ENCODE assay signal across 8 cellular contexts in the genomic region with DNA sequence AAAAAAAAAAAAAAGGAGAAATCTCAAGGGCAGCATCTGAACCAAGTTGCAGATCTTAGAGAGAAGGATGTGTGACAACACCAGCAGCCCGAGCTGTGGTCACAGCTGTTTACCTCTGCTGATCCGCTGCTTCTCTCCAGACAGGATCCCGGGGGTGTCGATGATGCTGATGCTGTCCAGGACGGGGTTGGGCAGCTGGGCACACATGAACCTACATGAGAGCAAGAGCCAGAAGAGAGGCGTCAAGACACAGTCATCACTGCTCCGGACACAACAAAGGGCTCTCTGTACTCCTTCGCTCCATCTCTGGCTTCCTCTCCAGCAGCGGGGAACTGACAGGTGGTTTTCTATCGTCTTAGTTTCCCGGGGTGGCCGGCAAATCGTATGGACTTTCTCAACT. TPM values are rescaled to one million over a fixed set of nuclear protein-coding genes. Genes with fewer than 3 reads are reported as not detected.
DNase-seq lines count a peak whose midpoint lies in the region; ATAC-seq and TF ChIP-seq lines count a peak whose summit lies in the region.
"Had no signal": no experiment of that assay in that cellular context is flagged by ENCODE, and none has a peak within 500 bp of the region (broad histone marks: within the 10 kb centered on the region; RNA-seq: fewer than 3 reads in every experiment).

No MANE protein-coding gene starts in this region.

- H3K4me3 ChIP-seq in thoracic aorta = peak overlapping the region; percentile 78

- H3K36me3 ChIP-seq in thoracic aorta = peaks cover 9% of the 10 kb centered on the region

- H3K4me1 Mint-ChIP-seq in activated naive CD4-positive, alpha-beta T cell treated with anti-CD3 and anti-CD28 coated beads for 36 hours (ENCODE audit: low read depth) = peaks cover 69% of the 10 kb centered on the region
- peaks cover 35% of the 10 kb centered on the region for H3K4me1 Mint-ChIP-seq in glutamatergic neuron (ENCODE audit: low read depth, unreplicated experiment)

- TF ChIP-seq POLR2A in erythroblast (IDR thresholded peaks at IDR 0.05; ENCODE audit: low read length) = no peak

- no peaks in the 10 kb centered on the region for H3K9me3 ChIP-seq in thoracic aorta
- H3K9me3 ChIP-seq: SK-N-SH had no signal

- no peak for ATAC-seq in thoracic aorta (ENCODE audit: insufficient number of reproducible peaks, low FRiP score, low read depth)

- H3K9me3 Mint-ChIP-seq in activated naive CD4-positive, alpha-beta T cell treated with anti-CD3 and anti-CD28 coated beads for 36 hours = no peaks in the 10 kb centered on the region
- H3K9me3 Mint-ChIP-seq in glutamatergic neuron (ENCODE audit: unreplicated experiment) = peaks cover 7% of the 10 kb centered on the region

- H3K4me3 Mint-ChIP-seq in activated naive CD4-positive, alpha-beta T cell treated with anti-CD3 and anti-CD28 coated beads for 36 hours = peak overlapping the region; percentile 93
- H3K4me3 Mint-ChIP-seq in glutamatergic neuron (ENCODE audit: unreplicated experiment) = peak overlapping the region; percentile 99

- peaks cover 58% of the 10 kb centered on the region for H3K36me3 Mint-ChIP-seq in activated naive CD4-positive, alpha-beta T cell treated with anti-CD3 and anti-CD28 coated beads for 36 hours (ENCODE audit: low read depth)
- H3K36me3 Mint-ChIP-seq in glutamatergic neuron (ENCODE audit: unreplicated experiment) = no peaks in the 10 kb centered on the region

- H3K27ac ChIP-seq in thoracic aorta = peak overlapping the region in 1 of 2 donors; percentile 28

- H3K4me1 ChIP-seq in thoracic aorta (ENCODE audit: control insufficient read depth in 1 of 2, low read depth in 2 of 2) = peaks cover 49 to 86% of the 10 kb centered on the region in 2 donors

- no peaks in the 10 kb centered on the region for H3K27me3 ChIP-seq in thoracic aorta (replicated peaks; ENCODE audit: insufficient read depth)

- H3K27ac Mint-ChIP-seq in activated naive CD4-positive, alpha-beta T cell treated with anti-CD3 and anti-CD28 coated beads for 36 hours = peak overlapping the region; percentile 71
- H3K27ac Mint-ChIP-seq in glutamatergic neuron (ENCODE audit: unreplicated experiment) = peak overlapping the region; percentile 26

- DNase-seq in activated naive CD4-positive, alpha-beta T cell treated with anti-CD3 and anti-CD28 coated beads for 36 hours = peak; percentile 31
- no peak for DNase-seq in activated naive CD4-positive, alpha-beta T cell treated with anti-CD3 and anti-CD28 coated beads, Interleukin-2, amount 50 U/mL, for 16 hours
- DNase-seq in glutamatergic neuron = no peak
- no peak for DNase-seq in thoracic aorta (ENCODE audit: low spot score)
- no peak for DNase-seq in erythroblast (lab: John Stamatoyannopoulos, UW)
- DNase-seq in COR-L47 (lab: John Stamatoyannopoulos, UW) = no peak
- DNase-seq: effector CD8-positive, alpha-beta T cell; SK-N-SH had no signal

- TF ChIP-seq CTCF in glutamatergic neuron (IDR thresholded peaks at IDR 0.05; ENCODE audit: partially characterized antibody, unreplicated experiment) (no peak), thoracic aorta (IDR thresholded peaks at IDR 0.05) (no peak)

- intact Hi-C loops in activated naive CD4-positive, alpha-beta T cell treated with anti-CD3 and anti-CD28 coated beads for 36 hours (cut with micrococcal nuclease) = no loop called here

- no peaks in the 10 kb centered on the region for H3K27me3 Mint-ChIP-seq in activated naive CD4-positive, alpha-beta T cell treated with anti-CD3 and anti-CD28 coated beads for 36 hours (ENCODE audit: low read depth)
- peaks cover 10% of the 10 kb centered on the region for H3K27me3 Mint-ChIP-seq in glutamatergic neuron (ENCODE audit: unreplicated experiment)

- CTCF ChIA-PET in activated naive CD4-positive, alpha-beta T cell treated with anti-CD3 and anti-CD28 coated beads for 36 hours (lab: Charles Lee) = interaction anchor here (0.8 to 30.8 kb wide), 4 partner anchors 14 to 140 kb away, joined by 3 to 992 read pairs (median 8); a partner anchor contains a TSS

RNA-seq across cellular contexts. Expression of a gene that starts 4.1 kb away (rescaled TPM):
- 100 to 1,000 TPM; 124 to 132 TPM for total RNA-seq in activated naive CD4-positive, alpha-beta T cell treated with anti-CD3 and anti-CD28 coated beads for 36 hours
- total RNA-seq in glutamatergic neuron (ENCODE audit: unreplicated experiment) (114 TPM), thoracic aorta (100 to 1,000 TPM in 1 of 2 donors, 10 to 100 TPM in 1; 67.4 to 140 TPM)

RNA-seq across cellular contexts. Expression of a gene that starts 29.9 kb away (rescaled TPM):
- total RNA-seq in activated naive CD4-positive, alpha-beta T cell treated with anti-CD3 and anti-CD28 coated beads for 36 hours = under 1 TPM; 0.32 to 0.41 TPM
- total RNA-seq in glutamatergic neuron (ENCODE audit: unreplicated experiment) (2.3 TPM), thoracic aorta (1 to 10 TPM in 1 of 2 donors, under 1 TPM in 1; 0.68 to 1.2 TPM)

RNA-seq across cellular contexts. Expression of a gene that starts 42.7 kb away (rescaled TPM):
- 10 to 100 TPM; 15.1 to 16.3 TPM for total RNA-seq in activated naive CD4-positive, alpha-beta T cell treated with anti-CD3 and anti-CD28 coated beads for 36 hours
- total RNA-seq in glutamatergic neuron (ENCODE audit: unreplicated experiment) (25.9 TPM), thoracic aorta (10 to 100 TPM; 18.5 to 35.2 TPM)

RNA-seq across cellular contexts. Expression of a gene that starts 50.2 kb away (rescaled TPM):
- 1 to 10 TPM; 3.3 to 4.6 TPM for total RNA-seq in activated naive CD4-positive, alpha-beta T cell treated with anti-CD3 and anti-CD28 coated beads for 36 hours
- 148 TPM for total RNA-seq in glutamatergic neuron (ENCODE audit: unreplicated experiment)
- total RNA-seq in thoracic aorta = 10 to 100 TPM; 21.0 to 38.2 TPM
